23 cellular contexts compared by ENCODE assay signal in genomic region chr1:19273106-19273843, GRCh38. TPM values are rescaled to one million over a fixed set of nuclear protein-coding genes. Genes with fewer than 3 reads are reported as not detected.
DNase-seq lines count a peak whose midpoint lies in the region; ATAC-seq, FAIRE-seq and TF ChIP-seq lines count a peak whose summit lies in the region.
"Had no signal": no experiment of that assay in that cellular context is flagged by ENCODE, and none has a peak within 500 bp of the region (broad histone marks: within the 10 kb centered on the region; RNA-seq: fewer than 3 reads in every experiment).

No MANE protein-coding gene starts in this region.

- H3K4me1 Mint-ChIP-seq in chondrocyte (ENCODE audit: low read depth) (no peaks in the 10 kb centered on the region), nephron progenitor cell (no peaks in the 10 kb centered on the region)

- TF ChIP-seq CTCF in chondrocyte (IDR thresholded peaks at IDR 0.05): no peak
- TF ChIP-seq CTCF in HepG2 (CRISPR knock-in tag; IDR thresholded peaks at IDR 0.05): no peak
- TF ChIP-seq CTCF in psoas muscle (IDR thresholded peaks at IDR 0.05): no peak
- no peak for TF ChIP-seq CTCF in nephron progenitor cell (IDR thresholded peaks at IDR 0.05)

- CTCF ChIA-PET in HepG2 (lab: Yijun Ruan, JAX; ENCODE audit: low intra/inter-chr PET ratio, low total read pairs): no interaction called here

- no peak for TF ChIP-seq RAD21 in HepG2 (CRISPR knock-in tag; IDR thresholded peaks at IDR 0.05)

- peaks cover 3% of the 10 kb centered on the region for H3K9me3 Mint-ChIP-seq in chondrocyte (ENCODE audit: low read depth)
- no peaks in the 10 kb centered on the region for H3K9me3 Mint-ChIP-seq in nephron progenitor cell
- H3K9me3 Mint-ChIP-seq: natural killer cell treated with Interleukin-12 subunit alpha and Interleukin-12 subunit beta and Interleukin-15 and Interleukin-18, amount 100 ng/mL, for 72 hours had no signal

- no TSS peak for BruUV-seq in HepG2 (replicated peaks; lab: Mats Ljungman, UMichigan)

- no peak overlapping the region for H3K4me2 ChIP-seq in HepG2 (ENCODE audit: low read depth, low read length)
- H3K4me2 ChIP-seq: KMS-11 had no signal

- no peak overlapping the region for H3K27ac ChIP-seq in HUES64 (ENCODE audit: low read depth, low read length)
- no peak overlapping the region for H3K27ac ChIP-seq in HepG2 (ENCODE audit: extremely low read length, insufficient read depth, low read length)
- no peak overlapping the region for H3K27ac ChIP-seq in psoas muscle
- H3K27ac ChIP-seq: KMS-11, SK-N-MC, spleen, WERI-Rb-1 had no signal

- H3K27ac Mint-ChIP-seq in chondrocyte (ENCODE audit: unreplicated experiment) (peak overlapping the region; percentile 32), nephron progenitor cell (no peak overlapping the region)
- H3K27ac Mint-ChIP-seq: natural killer cell treated with Interleukin-12 subunit alpha and Interleukin-12 subunit beta and Interleukin-15 and Interleukin-18, amount 100 ng/mL, for 72 hours; progenitor cell of endocrine pancreas had no signal

- H3K36me3 Mint-ChIP-seq in chondrocyte (ENCODE audit: low read depth) (peaks cover 2% of the 10 kb centered on the region), nephron progenitor cell (ENCODE audit: low read depth) (peaks cover 9% of the 10 kb centered on the region)

- no peak overlapping the region for H2AFZ ChIP-seq in HepG2 (ENCODE audit: low read length)

- in situ Hi-C loops in HepG2 (cut with HindIII; ENCODE audit: extremely low pct_ligation_motif_present, low pct_unique_long_range_greater_than_20kb): no loop called here

- H3K4me3 ChIP-seq in HUES64 (ENCODE audit: low read length): peak overlapping the region; percentile 46; the same call in 1 of the 2 replicates
- no peak overlapping the region for H3K4me3 ChIP-seq in HepG2 (replicated peaks in 1 of 3; ENCODE audit: insufficient read depth in 1 of 3, low read depth in 2 of 3, low read length in 3 of 3)
- peak overlapping the region; percentile 32 for H3K4me3 ChIP-seq in psoas muscle
- H3K4me3 ChIP-seq: HAP-1, SK-N-MC had no signal

- H3K79me2 ChIP-seq in HepG2 (ENCODE audit: insufficient read depth, low read length): no peaks in the 10 kb centered on the region

- no peak for FAIRE-seq in HepG2 (lab: Jason Lieb, UNC)
- FAIRE-seq: endometrium, RCC 7860 had no signal

- H3K27me3 Mint-ChIP-seq in chondrocyte (ENCODE audit: low read depth) (no peaks in the 10 kb centered on the region), nephron progenitor cell (ENCODE audit: low read depth, poor library complexity) (peaks cover 6% of the 10 kb centered on the region)
- H3K27me3 Mint-ChIP-seq: progenitor cell of endocrine pancreas had no signal

- H3K9ac ChIP-seq in HUES64 (ENCODE audit: low read depth, low read length) (no peak overlapping the region), HepG2 (ENCODE audit: insufficient read depth, low read depth, low read length) (no peak overlapping the region)
- H3K9ac ChIP-seq: KMS-11 had no signal

- H3K27me3 ChIP-seq in HUES64 (ENCODE audit: insufficient read depth, low read length) (peaks cover 31% of the 10 kb centered on the region), HepG2 (ENCODE audit: control insufficient read depth in 1 of 2, insufficient read depth in 2 of 2, low read length in 2 of 2) (no peaks in the 10 kb centered on the region), psoas muscle (ENCODE audit: insufficient read depth in 3 of 3, low read length in 2 of 3) (peaks cover 0 to 6% (median 4%) of the 10 kb centered on the region in 3 donors)

- H3K4me1 ChIP-seq in HUES64 (ENCODE audit: insufficient read depth, low read length): no peaks in the 10 kb centered on the region
- H3K4me1 ChIP-seq in HepG2 (ENCODE audit: insufficient read depth, low read length): peaks cover 42% of the 10 kb centered on the region
- H3K4me1 ChIP-seq in psoas muscle: no peaks in the 10 kb centered on the region
- H3K4me1 ChIP-seq: HAP-1 had no signal

- intact Hi-C loops in HepG2 (cut with micrococcal nuclease; ENCODE audit: unreplicated experiment): no loop called here
- intact Hi-C loops in psoas muscle (cut with DNase I): no loop called here

- TF ChIP-seq EP300 in HepG2 (IDR thresholded peaks at IDR 0.05; ENCODE audit: low read depth in 2 of 2, low read length in 2 of 2) (no peak), HepG2 (CRISPR knock-in tag; IDR thresholded peaks at IDR 0.05; ENCODE audit: borderline replicate concordance) (no peak)

- POLR2A ChIA-PET in HepG2 (lab: Yijun Ruan, JAX): interaction anchor here (1.4 kb wide), 1 partner anchor 22 kb away, joined by 4 read pairs; the partner anchor contains the start of genes EMC1 and MRTO4

- no peaks in the 10 kb centered on the region for H4K20me1 ChIP-seq in HepG2 (ENCODE audit: insufficient read depth, low read length)

- ATAC-seq in HepG2: no peak
- peak in 1 of 4 donors; percentile 23 for ATAC-seq in psoas muscle
- no peak for ATAC-seq in GM18498 (IDR thresholded peaks at IDR 0.05; ENCODE audit: unreplicated experiment)

- TF ChIP-seq POLR2A in HepG2 (IDR thresholded peaks at IDR 0.05; ENCODE audit: insufficient read depth in 1 of 2, low read depth in 2 of 2, low read length in 2 of 2): no peak

- DNase-seq in chondrocyte (ENCODE audit: low spot score): peak; percentile 62
- no peak for DNase-seq in HepG2 (ENCODE audit: low spot score)
- no peak for DNase-seq in psoas muscle
- DNase-seq in DMS153 (lab: John Stamatoyannopoulos, UW): no peak
- DNase-seq in nephron progenitor cell: no peak
- DNase-seq: activated CD4-positive, alpha-beta T cell treated with anti-CD3 and anti-CD28 coated beads, Interleukin-2, amount 50 U/mL, for 4 hours; activated CD8-positive, alpha-beta memory T cell treated with anti-CD3 and anti-CD28 coated beads, Interleukin-2, amount 50 U/mL, for 48 hours; activated naive CD4-positive, alpha-beta T cell treated with Interleukin-2 at 50 U/mL for 16 hours; AML-193; mesenchymal stem cell; NCI-H2029; spleen; stimulated activated CD4-positive, alpha-beta T cell treated with anti-CD3 and anti-CD28 coated beads, Interleukin-4, amount 100 ng/mL, for 24 hours; WERI-Rb-1 had no signal

- H3K9me3 ChIP-seq in HUES64 (ENCODE audit: insufficient read depth, low read depth, low read length): no peaks in the 10 kb centered on the region
- no peaks in the 10 kb centered on the region for H3K9me3 ChIP-seq in HepG2 (ENCODE audit: low read length)
- no peaks in the 10 kb centered on the region for H3K9me3 ChIP-seq in psoas muscle
- H3K9me3 ChIP-seq: HAP-1 had no signal

- H3K36me3 ChIP-seq in HUES64 (ENCODE audit: insufficient read depth, low read length) (no peaks in the 10 kb centered on the region), HepG2 (replicated peaks in 1 of 2; ENCODE audit: control insufficient read depth in 1 of 2, insufficient read depth in 2 of 2, low read length in 2 of 2) (no peaks in the 10 kb centered on the region), psoas muscle (ENCODE audit: insufficient read depth in 1 of 2, low read depth in 1 of 2) (no peaks in the 10 kb centered on the region)
- H3K36me3 ChIP-seq: HAP-1, spleen had no signal

- H3K4me3 Mint-ChIP-seq in chondrocyte (ENCODE audit: unreplicated experiment) (no peak overlapping the region), nephron progenitor cell (no peak overlapping the region)
- H3K4me3 Mint-ChIP-seq: natural killer cell treated with Interleukin-12 subunit alpha and Interleukin-12 subunit beta and Interleukin-15 and Interleukin-18, amount 100 ng/mL, for 72 hours had no signal

- WGBS in HUES64: 84% methylated on average over 20 of the region's 22 CpGs
- WGBS in HepG2 (ENCODE audit: low lambda C conversion rate): 89% methylated on average over 22 of the region's 22 CpGs
- 85% methylated on average over 22 of the region's 22 CpGs for WGBS in psoas muscle, 3 donors

RNA-seq across cellular contexts. Expression of gene AKR7A3, which starts 15.3 kb away (rescaled TPM):
- polyA plus RNA-seq in HUES64 (2013, experiment 1 of 2): 0.15 TPM
- 0.25 TPM for polyA plus RNA-seq in HUES64 (2013, experiment 2 of 2)
- total RNA-seq in chondrocyte (0.45 to 1.5 TPM (median 0.51 TPM) in 3 replicates), HepG2 (2016; rRNA removed; fragmentation: Illumina TruSeq; extraction: Trizol) (0.15 and 1.00 TPM in 2 replicates), psoas muscle (under 1 TPM in 3 of 4 donors, not detected in 1; 0.20 to 0.36 (median 0.34) TPM)
- total RNA-seq in HepG2 (2016; cell fraction: cytosol; rRNA removed; fragmentation: Illumina TruSeq; extraction: Trizol; ENCODE audit: low read depth): 0.18 TPM in 1 of 2 replicates, not detected in the other
- 0.21 and 0.71 TPM in 2 replicates for total RNA-seq in HepG2 (2016; cell fraction: insoluble cytoplasmic fraction; rRNA removed; fragmentation: Illumina TruSeq; extraction: Trizol)
- total RNA-seq in HepG2 (2016; cell fraction: membrane; rRNA removed; fragmentation: Illumina TruSeq; extraction: Trizol): 0.28 and 0.46 TPM in 2 replicates
- total RNA-seq in HepG2 (2016; cell fraction: nucleus; rRNA removed; fragmentation: Illumina TruSeq; extraction: Trizol): 1.7 TPM in 2 replicates
- polyA plus RNA-seq in HepG2 (2011; rRNA removed) (0.58 and 1.0 TPM in 2 replicates), psoas muscle (under 1 TPM; 0.15 to 0.42 (median 0.34) TPM)
- polyA plus RNA-seq in HepG2 (2011; cell fraction: cytosol; rRNA removed): 0.22 and 0.24 TPM in 2 replicates
- 4.2 and 5.2 TPM in 2 replicates for polyA plus RNA-seq in HepG2 (2011; cell fraction: nucleus; rRNA removed)
- polyA plus RNA-seq in HepG2 (2012): 0.45 and 0.56 TPM in 2 replicates
- 0.25 and 0.31 TPM in 2 replicates for polyA plus RNA-seq in HepG2 (2016; cell fraction: cytosol; fragmentation: Illumina TruSeq; extraction: Trizol; ENCODE audit: low read depth)
- 0.17 and 0.23 TPM in 2 replicates for polyA plus RNA-seq in HepG2 (2016; cell fraction: insoluble cytoplasmic fraction; fragmentation: Illumina TruSeq; extraction: Trizol; ENCODE audit: low read depth)
- polyA plus RNA-seq in HepG2 (2016; cell fraction: membrane; fragmentation: Illumina TruSeq; extraction: Trizol; ENCODE audit: low read depth): 0.11 and 0.15 TPM in 2 replicates
- polyA plus RNA-seq in HepG2 (2016; cell fraction: nucleus; fragmentation: Illumina TruSeq; extraction: Trizol; ENCODE audit: insufficient read depth, low read depth): 4.0 and 5.6 TPM in 2 replicates
- 0.34 and 1.1 TPM in 2 replicates for polyA minus RNA-seq in HepG2 (2011; rRNA and poly(A)+ RNA removed; ENCODE audit: low replicate concordance)
- polyA minus RNA-seq in HepG2 (2011; cell fraction: cytosol; rRNA and poly(A)+ RNA removed): not detected in 2 replicates
- polyA minus RNA-seq in HepG2 (2011; cell fraction: nucleus; rRNA and poly(A)+ RNA removed): 0.99 and 1.0 TPM in 2 replicates

RNA-seq across cellular contexts. Expression of gene MRTO4, which starts 21.7 kb away (rescaled TPM):
- 53.6 TPM for polyA plus RNA-seq in HUES64 (2013, experiment 1 of 2)
- polyA plus RNA-seq in HUES64 (2013, experiment 2 of 2): 38.8 TPM
- total RNA-seq in chondrocyte (16.2 to 20.4 TPM (median 17.7 TPM) in 3 replicates), HepG2 (2016; rRNA removed; fragmentation: Illumina TruSeq; extraction: Trizol) (59.2 and 63.3 TPM in 2 replicates), psoas muscle (10 to 100 TPM; 19.9 to 35.8 (median 28.8) TPM)
- total RNA-seq in HepG2 (2016; cell fraction: cytosol; rRNA removed; fragmentation: Illumina TruSeq; extraction: Trizol; ENCODE audit: low read depth): 13.9 and 15.0 TPM in 2 replicates
- 60.4 and 64.9 TPM in 2 replicates for total RNA-seq in HepG2 (2016; cell fraction: insoluble cytoplasmic fraction; rRNA removed; fragmentation: Illumina TruSeq; extraction: Trizol)
- 28.3 and 30.7 TPM in 2 replicates for total RNA-seq in HepG2 (2016; cell fraction: membrane; rRNA removed; fragmentation: Illumina TruSeq; extraction: Trizol)
- 33.6 and 42.6 TPM in 2 replicates for total RNA-seq in HepG2 (2016; cell fraction: nucleus; rRNA removed; fragmentation: Illumina TruSeq; extraction: Trizol)
- polyA plus RNA-seq in HepG2 (2011; rRNA removed) (26.9 and 28.1 TPM in 2 replicates), psoas muscle (100 to 1,000 TPM in 1 of 3 donors, 10 to 100 TPM in 2; 43.0 to 103 (median 43.7) TPM)
- polyA plus RNA-seq in HepG2 (2011; cell fraction: cytosol; rRNA removed): 30.3 and 30.6 TPM in 2 replicates
- polyA plus RNA-seq in HepG2 (2011; cell fraction: nucleus; rRNA removed): 14.7 TPM in 2 replicates
- polyA plus RNA-seq in HepG2 (2012): 25.4 and 26.7 TPM in 2 replicates
- 13.0 and 14.1 TPM in 2 replicates for polyA plus RNA-seq in HepG2 (2016; cell fraction: cytosol; fragmentation: Illumina TruSeq; extraction: Trizol; ENCODE audit: low read depth)
- 66.0 and 67.8 TPM in 2 replicates for polyA plus RNA-seq in HepG2 (2016; cell fraction: insoluble cytoplasmic fraction; fragmentation: Illumina TruSeq; extraction: Trizol; ENCODE audit: low read depth)
- 18.8 and 20.4 TPM in 2 replicates for polyA plus RNA-seq in HepG2 (2016; cell fraction: membrane; fragmentation: Illumina TruSeq; extraction: Trizol; ENCODE audit: low read depth)
- 58.4 and 65.8 TPM in 2 replicates for polyA plus RNA-seq in HepG2 (2016; cell fraction: nucleus; fragmentation: Illumina TruSeq; extraction: Trizol; ENCODE audit: insufficient read depth, low read depth)
- 24.1 and 67.1 TPM in 2 replicates for polyA minus RNA-seq in HepG2 (2011; rRNA and poly(A)+ RNA removed; ENCODE audit: low replicate concordance)
- 7.8 TPM in 2 replicates for polyA minus RNA-seq in HepG2 (2011; cell fraction: cytosol; rRNA and poly(A)+ RNA removed)
- polyA minus RNA-seq in HepG2 (2011; cell fraction: nucleus; rRNA and poly(A)+ RNA removed): 16.9 and 21.1 TPM in 2 replicates

RNA-seq across cellular contexts. Expression of gene EMC1, which starts 22.0 kb away (rescaled TPM):
- 27.2 TPM for polyA plus RNA-seq in HUES64 (2013, experiment 1 of 2)
- 24.2 TPM for polyA plus RNA-seq in HUES64 (2013, experiment 2 of 2)
- 51.9 to 55.6 TPM (median 55.2 TPM) in 3 replicates for total RNA-seq in chondrocyte
- 22.1 and 61.3 TPM in 2 replicates for total RNA-seq in HepG2 (2016; rRNA removed; fragmentation: Illumina TruSeq; extraction: Trizol)
- 10.9 and 11.1 TPM in 2 replicates for total RNA-seq in HepG2 (2016; cell fraction: cytosol; rRNA removed; fragmentation: Illumina TruSeq; extraction: Trizol; ENCODE audit: low read depth)
- 19.7 and 63.8 TPM in 2 replicates for total RNA-seq in HepG2 (2016; cell fraction: insoluble cytoplasmic fraction; rRNA removed; fragmentation: Illumina TruSeq; extraction: Trizol)
- 9.9 and 11.1 TPM in 2 replicates for total RNA-seq in HepG2 (2016; cell fraction: membrane; rRNA removed; fragmentation: Illumina TruSeq; extraction: Trizol)
- 63.2 and 69.4 TPM in 2 replicates for total RNA-seq in HepG2 (2016; cell fraction: nucleus; rRNA removed; fragmentation: Illumina TruSeq; extraction: Trizol)
- polyA plus RNA-seq in HepG2 (2011; rRNA removed): 38.0 and 41.8 TPM in 2 replicates
- polyA plus RNA-seq in HepG2 (2011; cell fraction: cytosol; rRNA removed): 25.5 and 33.1 TPM in 2 replicates
- 95.2 and 109 TPM in 2 replicates for polyA plus RNA-seq in HepG2 (2011; cell fraction: nucleus; rRNA removed)
- 43.3 and 52.6 TPM in 2 replicates for polyA plus RNA-seq in HepG2 (2012)
- 2.6 and 3.2 TPM in 2 replicates for polyA plus RNA-seq in HepG2 (2016; cell fraction: cytosol; fragmentation: Illumina TruSeq; extraction: Trizol; ENCODE audit: low read depth)
- 16.4 and 18.7 TPM in 2 replicates for polyA plus RNA-seq in HepG2 (2016; cell fraction: insoluble cytoplasmic fraction; fragmentation: Illumina TruSeq; extraction: Trizol; ENCODE audit: low read depth)
- 3.9 and 5.8 TPM in 2 replicates for polyA plus RNA-seq in HepG2 (2016; cell fraction: membrane; fragmentation: Illumina TruSeq; extraction: Trizol; ENCODE audit: low read depth)
- 85.8 and 96.2 TPM in 2 replicates for polyA plus RNA-seq in HepG2 (2016; cell fraction: nucleus; fragmentation: Illumina TruSeq; extraction: Trizol; ENCODE audit: insufficient read depth, low read depth)
- 58.6 and 79.4 TPM in 2 replicates for polyA minus RNA-seq in HepG2 (2011; rRNA and poly(A)+ RNA removed; ENCODE audit: low replicate concordance)
- 32.4 and 33.9 TPM in 2 replicates for polyA minus RNA-seq in HepG2 (2011; cell fraction: cytosol; rRNA and poly(A)+ RNA removed)
- polyA minus RNA-seq in HepG2 (2011; cell fraction: nucleus; rRNA and poly(A)+ RNA removed): 40.7 and 45.0 TPM in 2 replicates
- total RNA-seq in psoas muscle: 10 to 100 TPM; 31.1 to 38.5 (median 35.1) TPM
- polyA plus RNA-seq in psoas muscle: 10 to 100 TPM; 12.7 to 29.4 (median 18.9) TPM

RNA-seq across cellular contexts. Expression of gene AKR7A2, which starts 38.7 kb away (rescaled TPM):
- 31.5 TPM for polyA plus RNA-seq in HUES64 (2013, experiment 1 of 2)
- 36.6 TPM for polyA plus RNA-seq in HUES64 (2013, experiment 2 of 2)
- total RNA-seq in chondrocyte: 46.6 to 48.9 TPM (median 47.1 TPM) in 3 replicates
- 75.6 and 91.8 TPM in 2 replicates for total RNA-seq in HepG2 (2016; rRNA removed; fragmentation: Illumina TruSeq; extraction: Trizol)
- total RNA-seq in HepG2 (2016; cell fraction: cytosol; rRNA removed; fragmentation: Illumina TruSeq; extraction: Trizol; ENCODE audit: low read depth): 27.2 and 29.3 TPM in 2 replicates
- total RNA-seq in HepG2 (2016; cell fraction: insoluble cytoplasmic fraction; rRNA removed; fragmentation: Illumina TruSeq; extraction: Trizol): 75.1 and 91.3 TPM in 2 replicates
- 38.5 and 45.3 TPM in 2 replicates for total RNA-seq in HepG2 (2016; cell fraction: membrane; rRNA removed; fragmentation: Illumina TruSeq; extraction: Trizol)
- total RNA-seq in HepG2 (2016; cell fraction: nucleus; rRNA removed; fragmentation: Illumina TruSeq; extraction: Trizol): 31.9 and 40.6 TPM in 2 replicates
- 40.8 and 45.2 TPM in 2 replicates for polyA plus RNA-seq in HepG2 (2011; rRNA removed)
- polyA plus RNA-seq in HepG2 (2011; cell fraction: cytosol; rRNA removed): 42.0 and 59.5 TPM in 2 replicates
- polyA plus RNA-seq in HepG2 (2011; cell fraction: nucleus; rRNA removed): 20.7 and 23.1 TPM in 2 replicates
- polyA plus RNA-seq in HepG2 (2012): 23.2 and 37.3 TPM in 2 replicates
- polyA plus RNA-seq in HepG2 (2016; cell fraction: cytosol; fragmentation: Illumina TruSeq; extraction: Trizol; ENCODE audit: low read depth): 30.5 and 33.1 TPM in 2 replicates
- polyA plus RNA-seq in HepG2 (2016; cell fraction: insoluble cytoplasmic fraction; fragmentation: Illumina TruSeq; extraction: Trizol; ENCODE audit: low read depth): 96.1 and 104 TPM in 2 replicates
- polyA plus RNA-seq in HepG2 (2016; cell fraction: membrane; fragmentation: Illumina TruSeq; extraction: Trizol; ENCODE audit: low read depth): 33.3 and 38.2 TPM in 2 replicates
- polyA plus RNA-seq in HepG2 (2016; cell fraction: nucleus; fragmentation: Illumina TruSeq; extraction: Trizol; ENCODE audit: insufficient read depth, low read depth): 46.3 and 53.6 TPM in 2 replicates
- polyA minus RNA-seq in HepG2 (2011; rRNA and poly(A)+ RNA removed; ENCODE audit: low replicate concordance): 57.1 and 74.2 TPM in 2 replicates
- 23.5 and 26.5 TPM in 2 replicates for polyA minus RNA-seq in HepG2 (2011; cell fraction: cytosol; rRNA and poly(A)+ RNA removed)
- 13.2 and 15.2 TPM in 2 replicates for polyA minus RNA-seq in HepG2 (2011; cell fraction: nucleus; rRNA and poly(A)+ RNA removed)
- 10 to 100 TPM; 30.3 to 52.2 (median 36.3) TPM for total RNA-seq in psoas muscle
- 10 to 100 TPM; 24.6 to 29.0 (median 28.1) TPM for polyA plus RNA-seq in psoas muscle

RNA-seq across cellular contexts. Expression of gene SLC66A1, which starts 38.9 kb away (rescaled TPM):
- polyA plus RNA-seq in HUES64 (2013, experiment 1 of 2): 16.4 TPM
- 14.8 TPM for polyA plus RNA-seq in HUES64 (2013, experiment 2 of 2)
- total RNA-seq in chondrocyte (15.7 to 20.1 TPM (median 18.8 TPM) in 3 replicates), HepG2 (2016; rRNA removed; fragmentation: Illumina TruSeq; extraction: Trizol) (8.5 and 18.9 TPM in 2 replicates), psoas muscle (10 to 100 TPM in 2 of 4 donors, 1 to 10 TPM in 2; 8.0 to 18.0 (median 10.1) TPM)
- 4.6 and 5.7 TPM in 2 replicates for total RNA-seq in HepG2 (2016; cell fraction: cytosol; rRNA removed; fragmentation: Illumina TruSeq; extraction: Trizol; ENCODE audit: low read depth)
- total RNA-seq in HepG2 (2016; cell fraction: insoluble cytoplasmic fraction; rRNA removed; fragmentation: Illumina TruSeq; extraction: Trizol): 9.7 and 20.6 TPM in 2 replicates
- total RNA-seq in HepG2 (2016; cell fraction: membrane; rRNA removed; fragmentation: Illumina TruSeq; extraction: Trizol): 8.2 and 8.3 TPM in 2 replicates
- total RNA-seq in HepG2 (2016; cell fraction: nucleus; rRNA removed; fragmentation: Illumina TruSeq; extraction: Trizol): 17.2 and 20.6 TPM in 2 replicates
- polyA plus RNA-seq in HepG2 (2011; rRNA removed) (15.4 and 24.4 TPM in 2 replicates), psoas muscle (10 to 100 TPM; 18.6 to 25.8 (median 24.4) TPM)
- 15.0 and 19.6 TPM in 2 replicates for polyA plus RNA-seq in HepG2 (2011; cell fraction: cytosol; rRNA removed)
- 21.9 and 23.2 TPM in 2 replicates for polyA plus RNA-seq in HepG2 (2011; cell fraction: nucleus; rRNA removed)
- 8.6 and 10.0 TPM in 2 replicates for polyA plus RNA-seq in HepG2 (2012)
- polyA plus RNA-seq in HepG2 (2016; cell fraction: cytosol; fragmentation: Illumina TruSeq; extraction: Trizol; ENCODE audit: low read depth): 4.3 and 5.7 TPM in 2 replicates
- 8.0 and 11.5 TPM in 2 replicates for polyA plus RNA-seq in HepG2 (2016; cell fraction: insoluble cytoplasmic fraction; fragmentation: Illumina TruSeq; extraction: Trizol; ENCODE audit: low read depth)
- 6.1 and 8.5 TPM in 2 replicates for polyA plus RNA-seq in HepG2 (2016; cell fraction: membrane; fragmentation: Illumina TruSeq; extraction: Trizol; ENCODE audit: low read depth)
- 41.6 and 41.9 TPM in 2 replicates for polyA plus RNA-seq in HepG2 (2016; cell fraction: nucleus; fragmentation: Illumina TruSeq; extraction: Trizol; ENCODE audit: insufficient read depth, low read depth)
- 17.2 and 31.0 TPM in 2 replicates for polyA minus RNA-seq in HepG2 (2011; rRNA and poly(A)+ RNA removed; ENCODE audit: low replicate concordance)
- polyA minus RNA-seq in HepG2 (2011; cell fraction: cytosol; rRNA and poly(A)+ RNA removed): 7.4 and 8.9 TPM in 2 replicates
- 9.9 and 11.1 TPM in 2 replicates for polyA minus RNA-seq in HepG2 (2011; cell fraction: nucleus; rRNA and poly(A)+ RNA removed)

Comparison
In these comparisons a context has a peak if more than half of its experiments do, and no peak if none do; other contexts are left out.
1. H3K4me3 ChIP-seq: peak in HUES64 (single experiment) and psoas muscle (single experiment); none in HepG2 (0 of 3).